1 cellular context compared by ENCODE assay signal in the genomic region with DNA sequence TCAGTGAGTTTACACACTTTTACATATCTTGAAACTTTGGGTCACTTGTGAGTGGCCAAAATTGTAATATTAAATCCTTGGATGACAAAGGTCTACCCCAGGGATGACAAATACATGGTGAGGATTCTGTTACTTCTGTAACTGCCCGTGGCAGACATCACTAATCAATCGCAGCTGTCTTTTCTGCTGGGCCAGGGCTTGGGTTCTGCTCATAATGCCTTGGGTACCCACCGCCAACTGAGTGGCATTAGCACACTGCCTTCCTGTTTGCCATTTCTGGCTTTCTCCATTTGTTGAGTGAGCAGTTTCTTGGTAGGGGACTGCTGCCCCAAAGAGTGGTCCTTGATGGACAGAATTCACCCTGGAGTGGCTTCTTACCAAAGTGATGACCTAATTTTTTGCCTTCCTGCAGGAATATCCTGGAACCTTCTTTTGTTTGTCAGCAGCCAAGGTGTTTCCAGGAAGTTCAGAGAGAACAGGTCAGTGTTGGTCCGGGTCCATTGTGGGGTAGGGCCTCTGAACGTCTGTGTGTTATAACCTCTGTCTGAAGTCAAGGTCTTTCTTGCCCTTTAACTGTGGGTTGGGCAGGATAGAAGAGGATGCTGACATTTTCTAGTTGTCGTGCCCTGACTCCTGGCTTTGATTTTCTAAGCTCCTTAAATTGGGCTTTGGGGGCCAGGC.
TF ChIP-seq lines count a peak whose summit lies in the region.

No MANE protein-coding gene starts in this region.

TF ChIP-seq in HCT116, 20 proteins besides CTCF, POLR2A, EP300 and RAD21:
- no peak for TF ChIP-seq ELF1 (IDR thresholded peaks at IDR 0.05; ENCODE audit: borderline replicate concordance, low read depth)
TF ChIP-seq in HCT116: peak in this region for 0.
